Comparison of ENCODE assay signal across 3 cellular contexts in the genomic region with DNA sequence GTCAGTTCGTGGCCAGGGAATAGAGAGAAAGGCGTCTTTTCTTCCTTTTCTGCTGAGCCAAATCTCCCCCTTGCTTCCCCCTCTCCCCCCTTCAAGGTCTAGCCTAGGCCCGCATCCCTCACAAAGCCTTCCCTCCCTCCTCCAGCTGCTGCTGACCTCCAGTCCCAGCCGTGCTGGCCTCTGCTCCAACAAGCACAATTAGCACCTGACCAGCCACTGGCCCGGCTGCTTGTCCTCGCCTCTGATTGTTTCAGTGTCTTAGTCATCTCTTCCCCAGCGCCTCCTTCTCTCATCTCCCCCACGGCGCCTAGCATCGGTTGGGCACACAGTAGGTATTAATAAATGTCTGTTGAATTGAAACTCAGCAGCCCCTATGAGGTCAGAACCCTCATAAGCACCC.
TF ChIP-seq lines count a peak whose summit lies in the region.

No MANE protein-coding gene starts in this region.

TF ChIP-seq in SK-N-SH, 30 proteins besides CTCF, POLR2A, EP300 and RAD21:
- TF ChIP-seq ZBTB33 (IDR thresholded peaks at IDR 0.05; ENCODE audit: borderline replicate concordance, low read depth) (no peak), IRF3 (IDR thresholded peaks at IDR 0.05; ENCODE audit: low read depth, low read length) (no peak), FOSL2 (IDR thresholded peaks at IDR 0.05; ENCODE audit: borderline replicate concordance, low read depth) (no peak), USF1 (IDR thresholded peaks at IDR 0.05; ENCODE audit: borderline replicate concordance, low read depth) (no peak), RXRA (IDR thresholded peaks at IDR 0.05; ENCODE audit: borderline replicate concordance, low read depth) (no peak), NFIC (IDR thresholded peaks at IDR 0.05; ENCODE audit: borderline replicate concordance) (no peak), GABPA (IDR thresholded peaks at IDR 0.05; ENCODE audit: low read depth) (no peak), RFX5 (IDR thresholded peaks at IDR 0.05; ENCODE audit: low read length) (no peak), NRF1 (IDR thresholded peaks at IDR 0.05; ENCODE audit: low read depth, low read length) (no peak), POLR2AphosphoS5 (IDR thresholded peaks at IDR 0.05; ENCODE audit: low read depth, low read length) (no peak), SMC3 (IDR thresholded peaks at IDR 0.05; ENCODE audit: low read depth, low read length) (no peak)

TF ChIP-seq in SK-N-SH treated with all-trans-retinoic acid at 6 μM for 48 hours, 23 proteins besides CTCF, POLR2A, EP300 and RAD21:
- TF ChIP-seq ZFP3 (CRISPR knock-in tag; IDR thresholded peaks at IDR 0.05) (no peak), SNAI2 (CRISPR knock-in tag; IDR thresholded peaks at IDR 0.05) (no peak), TCF4 (CRISPR knock-in tag; IDR thresholded peaks at IDR 0.05; ENCODE audit: borderline replicate concordance) (no peak), ARNTL (CRISPR knock-in tag; IDR thresholded peaks at IDR 0.05; ENCODE audit: borderline replicate concordance, low read depth) (no peak), TSHZ2 (CRISPR knock-in tag; IDR thresholded peaks at IDR 0.05) (no peak)
- TF ChIP-seq, protein P1, sequence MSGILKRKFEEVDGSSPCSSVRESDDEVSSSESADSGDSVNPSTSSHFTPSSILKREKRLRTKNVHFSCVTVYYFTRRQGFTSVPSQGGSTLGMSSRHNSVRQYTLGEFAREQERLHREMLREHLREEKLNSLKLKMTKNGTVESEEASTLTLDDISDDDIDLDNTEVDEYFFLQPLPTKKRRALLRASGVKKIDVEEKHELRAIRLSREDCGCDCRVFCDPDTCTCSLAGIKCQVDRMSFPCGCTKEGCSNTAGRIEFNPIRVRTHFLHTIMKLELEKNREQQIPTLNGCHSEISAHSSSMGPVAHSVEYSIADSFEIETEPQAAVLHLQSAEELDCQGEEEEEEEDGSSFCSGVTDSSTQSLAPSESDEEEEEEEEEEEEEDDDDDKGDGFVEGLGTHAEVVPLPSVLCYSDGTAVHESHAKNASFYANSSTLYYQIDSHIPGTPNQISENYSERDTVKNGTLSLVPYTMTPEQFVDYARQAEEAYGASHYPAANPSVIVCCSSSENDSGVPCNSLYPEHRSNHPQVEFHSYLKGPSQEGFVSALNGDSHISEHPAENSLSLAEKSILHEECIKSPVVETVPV (CRISPR knock-in tag; IDR thresholded peaks at IDR 0.05): no peak

TF ChIP-seq in HepG2, 621 proteins besides CTCF, POLR2A, EP300 and RAD21:
- no peak for TF ChIP-seq THYN1 (CRISPR knock-in tag; IDR thresholded peaks at IDR 0.05; ENCODE audit: borderline replicate concordance, low read depth)
- TF ChIP-seq ZFP36 (IDR thresholded peaks at IDR 0.05; ENCODE audit: borderline replicate concordance, low read depth, low read length, partially characterized antibody): no peak
- TF ChIP-seq HNRNPH1 (optimal IDR thresholded peaks at IDR 0.05; ENCODE audit: low read depth, low read length): no peak
- TF ChIP-seq SP140L (CRISPR knock-in tag; IDR thresholded peaks at IDR 0.05; ENCODE audit: borderline replicate concordance): no peak
- TF ChIP-seq ZFP1 (CRISPR knock-in tag; IDR thresholded peaks at IDR 0.05): no peak
- no peak for TF ChIP-seq PBX3 (CRISPR knock-in tag; IDR thresholded peaks at IDR 0.05; ENCODE audit: borderline replicate concordance)
- no peak for TF ChIP-seq ELK4 (CRISPR knock-in tag; IDR thresholded peaks at IDR 0.05; ENCODE audit: borderline replicate concordance)
- no peak for TF ChIP-seq ZNF569 (CRISPR knock-in tag; IDR thresholded peaks at IDR 0.05; ENCODE audit: borderline replicate concordance)
- TF ChIP-seq SRY (CRISPR knock-in tag; IDR thresholded peaks at IDR 0.05): no peak
- TF ChIP-seq E2F2 (CRISPR knock-in tag; IDR thresholded peaks at IDR 0.05; ENCODE audit: borderline replicate concordance): no peak
- TF ChIP-seq NKX3-1 (CRISPR knock-in tag; IDR thresholded peaks at IDR 0.05): no peak
- TF ChIP-seq ZNF12 (CRISPR knock-in tag; IDR thresholded peaks at IDR 0.05): no peak
- TF ChIP-seq SUZ12 (IDR thresholded peaks at IDR 0.05; ENCODE audit: low read depth, low read length): no peak
- TF ChIP-seq ZNF256 (CRISPR knock-in tag; conservative IDR thresholded peaks at IDR 0.05): no peak
- no peak for TF ChIP-seq MTA1 (CRISPR knock-in tag; IDR thresholded peaks at IDR 0.05; ENCODE audit: borderline replicate concordance)
